In the genomic region with DNA sequence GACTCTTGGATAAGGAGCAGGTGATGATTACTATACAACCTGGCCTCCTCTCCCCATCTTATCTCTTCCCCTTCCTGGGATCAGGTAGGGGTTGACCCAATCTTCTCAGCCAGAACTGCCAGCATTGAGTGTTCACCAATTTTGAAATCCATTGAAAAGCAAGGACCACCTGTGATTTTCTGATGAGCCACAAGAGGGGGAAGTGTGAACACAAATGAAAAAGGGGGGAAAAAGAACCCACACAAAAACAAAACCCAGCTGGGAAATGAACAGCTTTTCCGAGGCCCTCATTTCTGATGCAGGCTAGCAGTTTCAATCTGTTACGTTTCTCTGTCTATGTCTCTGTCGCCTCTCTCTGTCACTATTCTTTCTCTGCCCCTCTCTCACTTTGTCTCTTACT, we compare ENCODE assay signal across 10 cellular contexts.
DNase-seq lines count a peak whose midpoint lies in the region; ATAC-seq and TF ChIP-seq lines count a peak whose summit lies in the region.
"Had no signal": no experiment of that assay in that cellular context is flagged by ENCODE, and none has a peak within 500 bp of the region (broad histone marks: within the 10 kb centered on the region; RNA-seq: fewer than 3 reads in every experiment).

No MANE protein-coding gene starts in this region.

- H2AFZ ChIP-seq in parathyroid adenoma = peak overlapping the region; percentile 62

- no peak overlapping the region for H3K4me3 ChIP-seq in body of pancreas
- no peak overlapping the region for H3K4me3 ChIP-seq in parathyroid adenoma (ENCODE audit: low read depth, low read length)
- H3K4me3 ChIP-seq: A549 had no signal

- no peak for TF ChIP-seq POLR2A in body of pancreas (IDR thresholded peaks at IDR 0.05)

- H3K9me3 ChIP-seq in body of pancreas = no peaks in the 10 kb centered on the region
- H3K9me3 ChIP-seq in parathyroid adenoma (ENCODE audit: control insufficient read depth, low read length) = no peaks in the 10 kb centered on the region
- H3K9me3 ChIP-seq: A549 had no signal

- no peak overlapping the region for H3K4me2 ChIP-seq in parathyroid adenoma (ENCODE audit: low read length)
- H3K4me2 ChIP-seq: A549 had no signal

- H3K36me3 Mint-ChIP-seq in activated naive CD8-positive, alpha-beta T cell treated with anti-CD3 and anti-CD28 coated beads, Interleukin-2, amount 50 U/mL, for 24 hours (ENCODE audit: low read depth) = no peaks in the 10 kb centered on the region

- peaks cover 14% of the 10 kb centered on the region for H3K27me3 Mint-ChIP-seq in activated naive CD8-positive, alpha-beta T cell treated with anti-CD3 and anti-CD28 coated beads, Interleukin-2, amount 50 U/mL, for 24 hours

- 47 to 56% methylated on average over 3 of the region's 3 CpGs for WGBS in body of pancreas, 2 donors

- peak; percentile 42 for DNase-seq in DMS53 (lab: John Stamatoyannopoulos, UW)
- no peak for DNase-seq in DMS53 treated with DMSO at 0.1 percent for 48 hours (lab: John Stamatoyannopoulos, UW; ENCODE audit: unreplicated experiment)
- peak; percentile 26 to 84 (median 39) for DNase-seq in NCI-H1417 (lab: John Stamatoyannopoulos, UW)
- DNase-seq in body of pancreas = peak in 1 of 4 donors; percentile 6
- no peak for DNase-seq in activated naive CD8-positive, alpha-beta T cell treated with anti-CD3 and anti-CD28 coated beads, Interleukin-2, amount 50 U/mL, for 24 hours
- no peak for DNase-seq in left cardiac atrium
- no peak for DNase-seq in NCI-H446 treated with DMSO at 0.1 percent for 48 hours (lab: John Stamatoyannopoulos, UW)
- DNase-seq: left ventricle myocardium superior had no signal

- ATAC-seq in body of pancreas = no peak
- no peak for ATAC-seq in activated naive CD8-positive, alpha-beta T cell treated with anti-CD3 and anti-CD28 coated beads, Interleukin-2, amount 50 U/mL, for 24 hours
- ATAC-seq in left cardiac atrium = no peak
- ATAC-seq: A549, left ventricle myocardium superior had no signal

- intact Hi-C loops in body of pancreas (cut with DNase I) = no loop called here
- intact Hi-C loops in left cardiac atrium (cut with DNase I) = no loop called here

- no peak overlapping the region for H3K9ac ChIP-seq in parathyroid adenoma

- H3K27ac ChIP-seq in body of pancreas (no peak overlapping the region), parathyroid adenoma (peak overlapping the region; percentile 32)
- H3K27ac ChIP-seq: A549 had no signal

- H3K36me3 ChIP-seq in body of pancreas (replicated peaks in 1 of 2; ENCODE audit: insufficient read depth in 1 of 2, low read depth in 2 of 2) (no peaks in the 10 kb centered on the region), parathyroid adenoma (ENCODE audit: control insufficient read depth, insufficient read depth, low read length) (no peaks in the 10 kb centered on the region)

- TF ChIP-seq CTCF in body of pancreas (IDR thresholded peaks at IDR 0.05) (peak in 4 of 7 experiments; percentile 8 to 23 (median 14)), parathyroid adenoma (IDR thresholded peaks at IDR 0.05) (peak; percentile 13)

- peaks cover 3% of the 10 kb centered on the region for H3K9me3 Mint-ChIP-seq in activated naive CD8-positive, alpha-beta T cell treated with anti-CD3 and anti-CD28 coated beads, Interleukin-2, amount 50 U/mL, for 24 hours

- no peaks in the 10 kb centered on the region for H3K79me2 ChIP-seq in parathyroid adenoma

- H3K27me3 ChIP-seq in body of pancreas = no peaks in the 10 kb centered on the region
- H3K27me3 ChIP-seq in parathyroid adenoma (ENCODE audit: control insufficient read depth, insufficient read depth, low read length) = no peaks in the 10 kb centered on the region

- no peak overlapping the region for H3K4me3 Mint-ChIP-seq in activated naive CD8-positive, alpha-beta T cell treated with anti-CD3 and anti-CD28 coated beads, Interleukin-2, amount 50 U/mL, for 24 hours

- no peaks in the 10 kb centered on the region for H3K4me1 Mint-ChIP-seq in activated naive CD8-positive, alpha-beta T cell treated with anti-CD3 and anti-CD28 coated beads, Interleukin-2, amount 50 U/mL, for 24 hours

- H3K4me1 ChIP-seq in body of pancreas (no peaks in the 10 kb centered on the region), parathyroid adenoma (peaks cover 2% of the 10 kb centered on the region)
- H3K4me1 ChIP-seq: A549 had no signal

- H3K27ac Mint-ChIP-seq in activated naive CD8-positive, alpha-beta T cell treated with anti-CD3 and anti-CD28 coated beads, Interleukin-2, amount 50 U/mL, for 24 hours = no peak overlapping the region

Comparison
In these comparisons a context has a peak if more than half of its experiments do, and no peak if none do; other contexts are left out.
1. DNase-seq: peak in DMS53 (single experiment) and NCI-H1417 (3 of 3); none in DMS53 treated with DMSO at 0.1 percent for 48 hours (single experiment), activated naive CD8-positive, alpha-beta T cell treated with anti-CD3 and anti-CD28 coated beads, Interleukin-2, amount 50 U/mL, for 24 hours (single experiment), left cardiac atrium (single experiment) and NCI-H446 treated with DMSO at 0.1 percent for 48 hours (single experiment).